In genomic region chr7:115097175-115097671, GRCh38 we compare ENCODE assay signal across 13 cellular contexts.
DNase-seq lines count a peak whose midpoint lies in the region; ATAC-seq and TF ChIP-seq lines count a peak whose summit lies in the region.
"Had no signal": no experiment of that assay in that cellular context is flagged by ENCODE, and none has a peak within 500 bp of the region (broad histone marks: within the 10 kb centered on the region; RNA-seq: fewer than 3 reads in every experiment).

No MANE protein-coding gene starts in this region.

- CTCF ChIA-PET in activated CD4-positive, alpha-beta T cell treated with anti-CD3 and anti-CD28 coated beads for 36 hours (lab: Charles Lee) = no interaction called here

- ATAC-seq in activated CD4-positive, alpha-beta T cell treated with anti-CD3 and anti-CD28 coated beads for 36 hours = no peak

- H3K4me3 Mint-ChIP-seq in activated CD4-positive, alpha-beta T cell treated with anti-CD3 and anti-CD28 coated beads for 36 hours = no peak overlapping the region
- no peak overlapping the region for H3K4me3 Mint-ChIP-seq in activated naive CD8-positive, alpha-beta T cell treated with anti-CD3 and anti-CD28 coated beads for 36 hours
- H3K4me3 Mint-ChIP-seq: CD4-positive, alpha-beta T cell; T-helper 2 cell treated with Interferon-gamma antibody and Interleukin-4, amounts not matched to agents 5 μg/mL and 100 μg/mL, for 36 hours had no signal

- TF ChIP-seq CTCF in astrocyte of the spinal cord (IDR thresholded peaks at IDR 0.05; ENCODE audit: low read depth, low read length) = no peak

- H3K27ac Mint-ChIP-seq in activated CD4-positive, alpha-beta T cell treated with anti-CD3 and anti-CD28 coated beads for 36 hours = no peak overlapping the region
- no peak overlapping the region for H3K27ac Mint-ChIP-seq in activated naive CD8-positive, alpha-beta T cell treated with anti-CD3 and anti-CD28 coated beads for 36 hours
- H3K27ac Mint-ChIP-seq: CD4-positive, alpha-beta T cell; progenitor cell of endocrine pancreas; T-helper 2 cell treated with Interferon-gamma antibody and Interleukin-4, amounts not matched to agents 5 μg/mL and 100 μg/mL, for 36 hours had no signal

- in situ Hi-C loops in Caki2 (cut with HindIII; ENCODE audit: low pct_unique_long_range_greater_than_20kb, low sequenced_read_pairs) = no loop called here
- in situ Hi-C loops in astrocyte of the spinal cord (cut with HindIII; ENCODE audit: low sequenced_read_pairs) = no loop called here

- peak; percentile 56 for DNase-seq in Caki2 (ENCODE audit: low read depth)
- DNase-seq in HS-5 (ENCODE audit: low read depth) = peak; percentile 50
- DNase-seq in astrocyte of the spinal cord (ENCODE audit: low read depth, low spot score) = peak; percentile 86
- peak; percentile 75 for DNase-seq in kidney tubule cell (ENCODE audit: low spot score)
- no peak for DNase-seq in activated CD4-positive, alpha-beta T cell treated with anti-CD3 and anti-CD28 coated beads for 36 hours
- DNase-seq in activated naive CD8-positive, alpha-beta T cell treated with anti-CD3 and anti-CD28 coated beads for 36 hours = no peak
- DNase-seq in posterior vena cava (ENCODE audit: low spot score) = no peak
- no peak for DNase-seq in NCI-H1436 (lab: John Stamatoyannopoulos, UW)
- DNase-seq: anterior cingulate cortex; CD4-positive, alpha-beta T cell; NCI-H82 had no signal

- intact Hi-C loops in activated CD4-positive, alpha-beta T cell treated with anti-CD3 and anti-CD28 coated beads for 36 hours (cut with DNase I, micrococcal nuclease) = no loop called here
- intact Hi-C loops in posterior vena cava (cut with DNase I) = no loop called here

- no peak overlapping the region for H3K4me3 ChIP-seq in astrocyte of the spinal cord (ENCODE audit: low read depth, low read length)

- POLR2A ChIA-PET in activated CD4-positive, alpha-beta T cell treated with anti-CD3 and anti-CD28 coated beads for 36 hours (lab: Charles Lee) = no interaction called here

- H3K4me1 Mint-ChIP-seq in activated CD4-positive, alpha-beta T cell treated with anti-CD3 and anti-CD28 coated beads for 36 hours = peaks cover 2% of the 10 kb centered on the region
- no peaks in the 10 kb centered on the region for H3K4me1 Mint-ChIP-seq in activated naive CD8-positive, alpha-beta T cell treated with anti-CD3 and anti-CD28 coated beads for 36 hours

- no peaks in the 10 kb centered on the region for H3K9me3 Mint-ChIP-seq in activated CD4-positive, alpha-beta T cell treated with anti-CD3 and anti-CD28 coated beads for 36 hours (ENCODE audit: low read depth)
- H3K9me3 Mint-ChIP-seq in activated naive CD8-positive, alpha-beta T cell treated with anti-CD3 and anti-CD28 coated beads for 36 hours = no peaks in the 10 kb centered on the region
- H3K9me3 Mint-ChIP-seq: CD4-positive, alpha-beta T cell; T-helper 2 cell treated with Interferon-gamma antibody and Interleukin-4, amounts not matched to agents 5 μg/mL and 100 μg/mL, for 36 hours had no signal

- no peaks in the 10 kb centered on the region for H3K27me3 Mint-ChIP-seq in activated CD4-positive, alpha-beta T cell treated with anti-CD3 and anti-CD28 coated beads for 36 hours
- peaks cover 5% of the 10 kb centered on the region for H3K27me3 Mint-ChIP-seq in activated naive CD8-positive, alpha-beta T cell treated with anti-CD3 and anti-CD28 coated beads for 36 hours
- H3K27me3 Mint-ChIP-seq: progenitor cell of endocrine pancreas had no signal

- H3K36me3 Mint-ChIP-seq in activated CD4-positive, alpha-beta T cell treated with anti-CD3 and anti-CD28 coated beads for 36 hours (ENCODE audit: low read depth) = no peaks in the 10 kb centered on the region
- H3K36me3 Mint-ChIP-seq in activated naive CD8-positive, alpha-beta T cell treated with anti-CD3 and anti-CD28 coated beads for 36 hours = no peaks in the 10 kb centered on the region

Comparison
In these comparisons a context has a peak if more than half of its experiments do, and no peak if none do; other contexts are left out.
1. DNase-seq: peak in Caki2 (single experiment), HS-5 (single experiment), astrocyte of the spinal cord (single experiment) and kidney tubule cell (single experiment); none in activated CD4-positive, alpha-beta T cell treated with anti-CD3 and anti-CD28 coated beads for 36 hours (single experiment), activated naive CD8-positive, alpha-beta T cell treated with anti-CD3 and anti-CD28 coated beads for 36 hours (single experiment), posterior vena cava (single experiment) and NCI-H1436 (single experiment).